In genomic region chr11:63548178-63548577, GRCh38 we compare ENCODE assay signal across 17 cellular contexts. TPM values are rescaled to one million over a fixed set of nuclear protein-coding genes. Genes with fewer than 3 reads are reported as not detected.
DNase-seq lines count a peak whose midpoint lies in the region; ATAC-seq and TF ChIP-seq lines count a peak whose summit lies in the region.
"Had no signal": no experiment of that assay in that cellular context is flagged by ENCODE, and none has a peak within 500 bp of the region (broad histone marks: within the 10 kb centered on the region; RNA-seq: fewer than 3 reads in every experiment).

No MANE protein-coding gene starts in this region.

- peaks cover 20% of the 10 kb centered on the region for H3K36me3 ChIP-seq in CD8-positive, alpha-beta T cell (ENCODE audit: insufficient read depth, low read length)
- H3K36me3 ChIP-seq: BLaER1 treated with 17β-estradiol and CSF1 and Interleukin-3, amounts not matched to agents 10 nM and 100 nM had no signal

- CTCF ChIA-PET in CD8-positive, alpha-beta T cell (lab: Charles Lee), result interaction anchor here (1.3 kb wide), 1 partner anchor 13 kb away, joined by 3 read pairs; no protein-coding TSS in a partner anchor

- H3K27me3 Mint-ChIP-seq in CD8-positive, alpha-beta T cell (ENCODE audit: low read depth), result no peaks in the 10 kb centered on the region
- H3K27me3 Mint-ChIP-seq in naive thymus-derived CD8-positive, alpha-beta T cell, result no peaks in the 10 kb centered on the region

- no peak overlapping the region for H3K4me3 Mint-ChIP-seq in CD8-positive, alpha-beta T cell
- no peak overlapping the region for H3K4me3 Mint-ChIP-seq in naive thymus-derived CD8-positive, alpha-beta T cell
- H3K4me3 Mint-ChIP-seq: H9 had no signal

- no peak overlapping the region for H3K4me3 ChIP-seq in CD8-positive, alpha-beta T cell (ENCODE audit: low read depth, low read length)
- H3K4me3 ChIP-seq in fibroblast of villous mesenchyme (ENCODE audit: low read depth, low read length), result no peak overlapping the region
- H3K4me3 ChIP-seq: BLaER1 treated with 17β-estradiol and CSF1 and Interleukin-3, amounts not matched to agents 10 nM and 100 nM; Peyer's patch had no signal

- peaks cover 60% of the 10 kb centered on the region for H3K4me1 Mint-ChIP-seq in CD8-positive, alpha-beta T cell (ENCODE audit: low read depth)
- H3K4me1 Mint-ChIP-seq in naive thymus-derived CD8-positive, alpha-beta T cell, result peaks cover 30 to 64% (median 55%) of the 10 kb centered on the region in 4 donors

- no peak overlapping the region for H3K27ac ChIP-seq in CD8-positive, alpha-beta T cell (ENCODE audit: low read depth, low read length)
- H3K27ac ChIP-seq: BLaER1 treated with 17β-estradiol and CSF1 and Interleukin-3, amounts not matched to agents 10 nM and 100 nM; Peyer's patch had no signal

- H3K36me3 Mint-ChIP-seq in CD8-positive, alpha-beta T cell, result peaks cover 50% of the 10 kb centered on the region
- H3K36me3 Mint-ChIP-seq in naive thymus-derived CD8-positive, alpha-beta T cell, result peaks cover 0 to 45% (median 27%) of the 10 kb centered on the region in 3 donors

- peaks cover 24% of the 10 kb centered on the region for H3K4me1 ChIP-seq in CD8-positive, alpha-beta T cell (ENCODE audit: insufficient read depth, low read length)

- H3K9me3 ChIP-seq in CD8-positive, alpha-beta T cell (ENCODE audit: low read length), result no peaks in the 10 kb centered on the region
- H3K9me3 ChIP-seq: BLaER1 treated with 17β-estradiol and CSF1 and Interleukin-3, amounts not matched to agents 10 nM and 100 nM; Peyer's patch had no signal

- H3K27me3 ChIP-seq in CD8-positive, alpha-beta T cell (ENCODE audit: insufficient read depth, low read length), result no peaks in the 10 kb centered on the region
- H3K27me3 ChIP-seq: BLaER1 treated with 17β-estradiol and CSF1 and Interleukin-3, amounts not matched to agents 10 nM and 100 nM; Peyer's patch had no signal

- ATAC-seq in CD8-positive, alpha-beta T cell, result no peak
- ATAC-seq in naive thymus-derived CD8-positive, alpha-beta T cell, result no peak
- ATAC-seq in esophagus mucosa, result no peak

- TF ChIP-seq CTCF in CD8-positive, alpha-beta T cell (IDR thresholded peaks at IDR 0.05), result no peak
- no peak for TF ChIP-seq CTCF in fibroblast of villous mesenchyme (IDR thresholded peaks at IDR 0.05; ENCODE audit: insufficient read depth, low read depth, low read length)

- POLR2A ChIA-PET in CD8-positive, alpha-beta T cell (lab: Charles Lee), result interaction anchor here (0.7 to 8.3 kb wide), 2 partner anchors 13 to 37 kb away, joined by 3 to 101 read pairs; partner anchors contain the start of gene PLAAT4
- POLR2A ChIA-PET in naive thymus-derived CD8-positive, alpha-beta T cell (lab: Charles Lee), result no interaction called here

- intact Hi-C loops in CD8-positive, alpha-beta T cell (cut with DNase I, micrococcal nuclease), result no loop called here
- intact Hi-C loops in posterior vena cava (cut with DNase I), result no loop called here

- no peak for DNase-seq in CD8-positive, alpha-beta T cell
- peak; percentile 28 for DNase-seq in astrocyte of the hippocampus (ENCODE audit: low read depth, low spot score)
- DNase-seq in fibroblast of villous mesenchyme (ENCODE audit: low read depth), result peak; percentile 94
- DNase-seq in naive thymus-derived CD8-positive, alpha-beta T cell, result no peak
- no peak for DNase-seq in posterior vena cava (ENCODE audit: low spot score)
- no peak for DNase-seq in MV-4-11 (lab: John Stamatoyannopoulos, UW)
- DNase-seq: DMS53, H9, Karpas-422, MM.1S, NCI-H1417 treated with DMSO at 0.1 percent for 48 hours, NCI-H2029 treated with DMSO at 0.1 percent for 48 hours, NCI-H510A treated with DMSO at 0.1 percent for 48 hours, Peyer's patch, SHP77 treated with DMSO at 0.1 percent for 48 hours had no signal

- peak overlapping the region; percentile 76 for H3K27ac Mint-ChIP-seq in CD8-positive, alpha-beta T cell
- peak overlapping the region; percentile 6 to 87 (median 65) for H3K27ac Mint-ChIP-seq in naive thymus-derived CD8-positive, alpha-beta T cell
- H3K27ac Mint-ChIP-seq: H9 had no signal

- H3K9me3 Mint-ChIP-seq in CD8-positive, alpha-beta T cell, result no peaks in the 10 kb centered on the region
- no peaks in the 10 kb centered on the region for H3K9me3 Mint-ChIP-seq in naive thymus-derived CD8-positive, alpha-beta T cell

RNA-seq across cellular contexts. Expression of gene PLAAT4, which starts 11.6 kb away (rescaled TPM):
- total RNA-seq in CD8-positive, alpha-beta T cell, result 10 to 100 TPM; 81.9 to 84.0 TPM
- total RNA-seq in fibroblast of villous mesenchyme (5.8 and 8.2 TPM in 2 replicates), posterior vena cava (10 to 100 TPM; 11.5 to 19.3 TPM), esophagus mucosa (5.5 TPM)
- total RNA-seq in naive thymus-derived CD8-positive, alpha-beta T cell, result 10 to 100 TPM; 97.8 to 99.8 TPM
- 100 to 1,000 TPM; 460 to 532 (median 464) TPM for polyA plus RNA-seq in naive thymus-derived CD8-positive, alpha-beta T cell

RNA-seq across cellular contexts. Expression of gene PLAAT2, which starts 15.0 kb away (rescaled TPM):
- under 1 TPM in 1 of 2 experiments, not detected in 1; 0.47 TPM for total RNA-seq in CD8-positive, alpha-beta T cell
- not detected in 2 replicates for total RNA-seq in fibroblast of villous mesenchyme
- not detected for total RNA-seq in naive thymus-derived CD8-positive, alpha-beta T cell
- polyA plus RNA-seq in naive thymus-derived CD8-positive, alpha-beta T cell, result under 1 TPM; 0.39 to 0.69 (median 0.49) TPM
- not detected for total RNA-seq in posterior vena cava
- 0.84 TPM for total RNA-seq in esophagus mucosa

RNA-seq across cellular contexts. Expression of gene LGALS12, which starts 42.3 kb away (rescaled TPM):
- not detected for total RNA-seq in CD8-positive, alpha-beta T cell
- total RNA-seq in fibroblast of villous mesenchyme (not detected in 2 replicates), posterior vena cava (1 to 10 TPM in 1 of 2 donors, under 1 TPM in 1; 0.90 to 1.1 TPM), esophagus mucosa (not detected)
- total RNA-seq in naive thymus-derived CD8-positive, alpha-beta T cell, result not detected
- not detected for polyA plus RNA-seq in naive thymus-derived CD8-positive, alpha-beta T cell

RNA-seq across cellular contexts. Expression of gene PLAAT5, which starts 57.2 kb away (rescaled TPM):
- not detected for total RNA-seq in CD8-positive, alpha-beta T cell
- total RNA-seq in fibroblast of villous mesenchyme, result not detected in 2 replicates
- under 1 TPM; 0.18 to 0.58 TPM for total RNA-seq in naive thymus-derived CD8-positive, alpha-beta T cell
- under 1 TPM; 0.34 to 0.64 (median 0.36) TPM for polyA plus RNA-seq in naive thymus-derived CD8-positive, alpha-beta T cell
- 1 to 10 TPM in 1 of 2 donors, under 1 TPM in 1; 0.86 to 3.2 TPM for total RNA-seq in posterior vena cava
- total RNA-seq in esophagus mucosa, result 0.16 TPM

Comparison
In these comparisons a context has a peak if more than half of its experiments do, and no peak if none do; other contexts are left out.
1. DNase-seq: peak in astrocyte of the hippocampus (single experiment) and fibroblast of villous mesenchyme (single experiment); none in CD8-positive, alpha-beta T cell (0 of 7), naive thymus-derived CD8-positive, alpha-beta T cell (0 of 10), posterior vena cava (single experiment) and MV-4-11 (single experiment).